12 cellular contexts compared by ENCODE assay signal in the genomic region with DNA sequence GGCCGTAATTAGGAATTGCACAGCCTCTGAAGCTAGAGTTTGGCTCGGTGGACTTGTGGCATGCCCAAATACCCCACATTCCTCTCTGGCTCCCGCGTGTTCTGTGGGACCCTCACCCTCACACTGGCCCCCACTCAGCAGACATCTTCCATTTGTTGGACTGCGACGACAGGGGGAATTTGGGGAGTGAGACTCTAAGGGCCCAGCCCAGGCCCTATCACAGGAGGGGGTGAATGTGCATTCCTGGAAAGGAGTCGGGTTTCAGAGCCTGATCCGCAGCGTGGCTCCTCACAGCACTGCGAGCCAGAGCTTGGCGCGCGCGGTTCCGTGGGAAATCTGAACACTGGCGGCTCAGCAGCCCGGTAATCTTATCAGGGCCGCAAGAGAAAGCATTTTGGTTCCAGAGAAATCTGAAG. TPM values are rescaled to one million over a fixed set of nuclear protein-coding genes. Genes with fewer than 3 reads are reported as not detected.
DNase-seq lines count a peak whose midpoint lies in the region; ATAC-seq and TF ChIP-seq lines count a peak whose summit lies in the region.
"Had no signal": no experiment of that assay in that cellular context is flagged by ENCODE, and none has a peak within 500 bp of the region (broad histone marks: within the 10 kb centered on the region; RNA-seq: fewer than 3 reads in every experiment).

No MANE protein-coding gene starts in this region.

- H3K4me1 Mint-ChIP-seq in T-cell, result peaks cover 86 to 95% (median 90%) of the 10 kb centered on the region in 3 donors

- DNase-seq in HL-60 (ENCODE audit: low read depth in 1 of 2, low spot score in 1 of 2) (no peak), T-cell (no peak), right atrium auricular region (ENCODE audit: low spot score) (no peak), retina (peak; percentile 62)
- DNase-seq in stimulated activated CD4-positive, alpha-beta T cell treated with anti-CD3 and anti-CD28 coated beads, Interleukin-2, amount 100 ng/mL, for 48 hours, result no peak
- no peak for DNase-seq in activated CD4-positive, alpha-beta T cell treated with anti-CD3 and anti-CD28 coated beads, Interleukin-2, amount 50 U/mL, for 1 hour
- DNase-seq in NK-92 treated with Interleukin-12 subunit alpha and Interleukin-12 subunit beta, amount 100 ng/mL, for 24 hours (lab: John Stamatoyannopoulos, UW), result no peak

- H3K36me3 ChIP-seq in right atrium auricular region, result peaks cover 6% of the 10 kb centered on the region
- H3K36me3 ChIP-seq: HAP-1 had no signal

- H3K4me3 ChIP-seq in HL-60 (replicated peaks; ENCODE audit: insufficient read depth, low read length) (no peak overlapping the region), right atrium auricular region (peak overlapping the region in 1 of 2 donors; percentile 15)
- H3K4me3 ChIP-seq: HAP-1 had no signal

- peak overlapping the region; percentile 94 to 97 for H3K27ac Mint-ChIP-seq in T-cell

- H3K4me3 Mint-ChIP-seq in T-cell, result peak overlapping the region in 1 of 3 donors; percentile 92

- POLR2A ChIA-PET in T-cell (lab: Charles Lee), result interaction anchor here in 1 of 2 donors (1.0 kb wide), 1 partner anchor 64 kb away, joined by 8 read pairs; no protein-coding TSS in a partner anchor

- no peak for ATAC-seq in T-cell (replicated peaks in 1 of 4)
- ATAC-seq in HG02623 (IDR thresholded peaks at IDR 0.05; ENCODE audit: unreplicated experiment), result no peak
- ATAC-seq: Panc1 had no signal

- no peaks in the 10 kb centered on the region for H3K9me3 Mint-ChIP-seq in T-cell

- H3K27me3 Mint-ChIP-seq in T-cell, result no peaks in the 10 kb centered on the region

- H3K4me1 ChIP-seq in right atrium auricular region, result peaks cover 0 to 73% of the 10 kb centered on the region in 2 donors

- H3K36me3 Mint-ChIP-seq in T-cell, result peaks cover 27% of the 10 kb centered on the region

- CTCF ChIA-PET in T-cell (lab: Charles Lee), result interaction anchor here (0.7 to 4.5 kb wide), 5 partner anchors 10 to 52 kb away, joined by 3 to 121 read pairs (median 12); no protein-coding TSS in a partner anchor

- TF ChIP-seq CTCF in HL-60 (IDR thresholded peaks at IDR 0.05; ENCODE audit: insufficient read depth, low read length) (no peak), right atrium auricular region (IDR thresholded peaks at IDR 0.05) (no peak)

- H3K9me3 ChIP-seq in right atrium auricular region, result no peaks in the 10 kb centered on the region
- H3K9me3 ChIP-seq: HAP-1 had no signal

- H3K27me3 ChIP-seq in HL-60 (ENCODE audit: insufficient read depth, poor library complexity, severe bottlenecking) (no peaks in the 10 kb centered on the region), right atrium auricular region (no peaks in the 10 kb centered on the region)

- peak overlapping the region; percentile 59; the same call in 1 of the 2 replicates for H3K27ac ChIP-seq in HL-60 (replicated peaks)
- peak overlapping the region; percentile 68 to 85 for H3K27ac ChIP-seq in right atrium auricular region
- H3K27ac ChIP-seq: KMS-11 had no signal

RNA-seq across cellular contexts. Expression of gene RCSD1, which starts 5.2 kb away (rescaled TPM):
- 100 to 1,000 TPM; 101 to 126 (median 107) TPM for total RNA-seq in T-cell
- total RNA-seq in right atrium auricular region, result 10 to 100 TPM; 26.5 to 39.3 TPM
- total RNA-seq: epithelial cell of proximal tubule had no signal
